Comparison of ENCODE assay signal across 1 cellular context in the genomic region with DNA sequence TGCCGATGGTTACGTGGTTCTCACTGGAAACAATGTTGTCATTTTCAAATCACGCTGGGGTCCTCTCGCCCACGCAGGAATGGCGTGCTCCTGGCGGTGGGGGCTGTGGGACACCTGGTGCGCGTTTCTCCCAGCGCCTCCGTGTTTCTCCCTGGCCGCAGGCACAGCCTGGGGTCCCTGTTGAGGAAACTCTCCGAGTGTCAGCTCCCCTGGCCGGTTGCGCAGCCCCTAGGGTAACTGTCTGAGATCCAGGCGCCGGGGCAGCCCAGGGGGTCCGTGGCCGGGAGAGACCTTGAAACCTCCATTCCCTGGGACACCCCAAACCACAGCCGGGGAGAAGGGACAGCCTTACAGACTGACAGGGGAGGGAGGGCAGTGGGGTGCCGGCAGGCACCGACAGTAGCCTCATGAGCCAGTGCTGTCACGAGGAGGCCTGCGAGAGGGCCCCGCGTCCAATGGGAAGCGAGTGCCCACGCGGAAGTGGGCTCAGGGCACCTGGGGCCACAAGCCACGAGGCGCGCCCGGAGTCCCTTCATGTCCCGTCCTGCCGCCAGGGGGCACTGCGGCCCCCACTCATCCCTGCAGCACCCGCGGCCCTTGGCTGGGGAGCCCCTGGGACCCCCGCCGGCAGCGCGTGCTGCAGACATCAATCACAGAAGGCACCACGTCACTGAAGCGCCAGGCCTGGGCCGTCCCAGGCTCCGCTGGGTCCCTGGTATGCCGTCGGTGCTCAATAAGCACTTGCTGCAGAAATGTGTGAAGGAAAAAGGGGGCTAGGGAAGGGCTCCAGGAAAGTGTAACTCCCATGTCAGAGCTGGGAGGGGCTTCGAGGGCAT.
TF ChIP-seq lines count a peak whose summit lies in the region.

No MANE protein-coding gene starts in this region.

TF ChIP-seq in endothelial cell of umbilical vein, 7 proteins besides CTCF, POLR2A, EP300 and RAD21:
- TF ChIP-seq, protein P1, sequence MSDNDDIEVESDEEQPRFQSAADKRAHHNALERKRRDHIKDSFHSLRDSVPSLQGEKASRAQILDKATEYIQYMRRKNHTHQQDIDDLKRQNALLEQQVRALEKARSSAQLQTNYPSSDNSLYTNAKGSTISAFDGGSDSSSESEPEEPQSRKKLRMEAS (IDR thresholded peaks at IDR 0.05; ENCODE audit: insufficient read depth, insufficient read length) = no peak
- TF ChIP-seq EZH2 (IDR thresholded peaks at IDR 0.05; ENCODE audit: borderline replicate concordance, low read depth, low read length, severe bottlenecking) (no peak), POLR2AphosphoS5 (IDR thresholded peaks at IDR 0.05; ENCODE audit: insufficient read depth, low read depth, low read length) (no peak), FOS (IDR thresholded peaks at IDR 0.05; ENCODE audit: borderline replicate concordance, insufficient read depth, low read length) (no peak), MYC (IDR thresholded peaks at IDR 0.05; ENCODE audit: low read depth, low read length) (no peak), JUN (IDR thresholded peaks at IDR 0.05; ENCODE audit: borderline replicate concordance, insufficient read depth, insufficient read length, low read depth) (no peak), GATA2 (IDR thresholded peaks at IDR 0.05; ENCODE audit: insufficient read depth, insufficient read length, low read depth, low read length) (no peak)
TF ChIP-seq in endothelial cell of umbilical vein: peak in this region for 0.
